20 cellular contexts compared by ENCODE assay signal in the genomic region with DNA sequence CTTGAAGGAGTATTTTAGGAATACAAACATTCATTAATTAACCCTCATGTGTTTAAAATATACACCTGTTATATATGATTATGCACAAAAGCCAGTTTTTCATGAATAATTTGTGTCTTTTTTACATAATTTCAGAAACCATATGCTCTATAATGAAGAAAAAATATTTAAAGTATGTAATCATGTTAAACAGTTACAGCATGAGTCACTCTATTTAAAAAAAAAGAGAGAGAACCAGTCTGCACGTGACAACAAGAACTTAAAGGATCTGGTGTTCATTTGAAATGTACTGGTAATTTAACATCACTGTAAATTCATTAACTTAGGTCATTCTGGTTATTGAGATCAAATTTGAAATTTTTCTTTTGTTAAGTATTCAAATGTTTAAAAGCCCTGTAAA.
DNase-seq lines count a peak whose midpoint lies in the region; ATAC-seq and TF ChIP-seq lines count a peak whose summit lies in the region.
"Had no signal": no experiment of that assay in that cellular context is flagged by ENCODE, and none has a peak within 500 bp of the region (broad histone marks: within the 10 kb centered on the region; RNA-seq: fewer than 3 reads in every experiment).

No MANE protein-coding gene starts in this region.

- peaks cover 0 to 15% (median 3%) of the 10 kb centered on the region in 12 donors for H3K4me1 ChIP-seq in heart left ventricle
- peaks cover 4% of the 10 kb centered on the region for H3K4me1 ChIP-seq in smooth muscle cell (ENCODE audit: low read depth)
- H3K4me1 ChIP-seq: upper lobe of left lung had no signal

- intact Hi-C loops in heart left ventricle (cut with DNase I): no loop called here
- intact Hi-C loops in cardiac septum (cut with DNase I): no loop called here

- peak overlapping the region; percentile 62 for H3K4me2 ChIP-seq in smooth muscle cell
- H3K4me2 ChIP-seq: KMS-11 had no signal

- H3K27me3 ChIP-seq in heart left ventricle (no peaks in the 10 kb centered on the region), smooth muscle cell (ENCODE audit: low read depth) (no peaks in the 10 kb centered on the region)
- H3K27me3 ChIP-seq: upper lobe of left lung had no signal

- H3K4me3 ChIP-seq in heart left ventricle (peak overlapping the region in 7 of 12 donors; percentile 5 to 40 (median 25)), smooth muscle cell (no peak overlapping the region)
- H3K4me3 ChIP-seq: upper lobe of left lung had no signal

- TF ChIP-seq CTCF in heart left ventricle (IDR thresholded peaks at IDR 0.05) (no peak), smooth muscle cell (IDR thresholded peaks at IDR 0.05; ENCODE audit: borderline replicate concordance, insufficient read depth, poor library complexity, severe bottlenecking) (no peak)

- H3K27ac ChIP-seq in heart left ventricle (peak overlapping the region in 3 of 12 donors; percentile 7 to 22 (median 9)), smooth muscle cell (ENCODE audit: low read depth) (no peak overlapping the region)
- H3K27ac ChIP-seq: KMS-11, upper lobe of left lung had no signal

- DNase-seq in heart left ventricle (no peak), cardiac septum (ENCODE audit: low spot score) (no peak), fibroblast of the conjunctiva (ENCODE audit: low read depth) (peak; percentile 22), smooth muscle cell (lab: John Stamatoyannopoulos, UW; ENCODE audit: unreplicated experiment) (no peak), HUDEP-2 (lab: John Stamatoyannopoulos, UW; ENCODE audit: unreplicated experiment in 76 of 76) (no peak)
- DNase-seq in activated CD4-positive, alpha-beta T cell treated with anti-CD3 and anti-CD28 coated beads for 48 hours: no peak
- DNase-seq: 8988T; activated CD4-positive, alpha-beta T cell treated with anti-CD3 and anti-CD28 coated beads, Interleukin-2, amount 50 U/mL, for 1 hour; activated naive CD8-positive, alpha-beta T cell treated with anti-CD3 and anti-CD28 coated beads for 36 hours; activated T-cell treated with anti-CD3 and anti-CD28 coated beads, Interleukin-2, amount 50 U/mL, for 24 hours; GDM1; left colon; NCI-H1694 treated with DMSO at 0.1 percent for 48 hours; posterior cingulate gyrus; SIG-M5; stimulated activated naive CD4-positive, alpha-beta T cell treated with Interleukin-2 at 50 U/mL for 16 hours; upper lobe of left lung had no signal

- H2AFZ ChIP-seq in smooth muscle cell (ENCODE audit: low read depth): no peak overlapping the region

- TF ChIP-seq POLR2A in heart left ventricle (IDR thresholded peaks at IDR 0.05) (no peak), GM18505 (IDR thresholded peaks at IDR 0.05; ENCODE audit: borderline replicate concordance, extremely low read depth, insufficient read depth, insufficient read length) (no peak)

- H3K79me2 ChIP-seq in smooth muscle cell (ENCODE audit: low read depth): no peaks in the 10 kb centered on the region

- H3K36me3 ChIP-seq in heart left ventricle: peaks cover 0 to 3% (median 0%) of the 10 kb centered on the region in 9 donors
- H3K36me3 ChIP-seq in smooth muscle cell (ENCODE audit: low read depth): no peaks in the 10 kb centered on the region
- H3K36me3 ChIP-seq: upper lobe of left lung had no signal

- H3K9me3 ChIP-seq in heart left ventricle: no peaks in the 10 kb centered on the region
- no peaks in the 10 kb centered on the region for H3K9me3 ChIP-seq in smooth muscle cell (replicated peaks; ENCODE audit: low read depth)
- H3K9me3 ChIP-seq: upper lobe of left lung had no signal

- ATAC-seq in heart left ventricle (no peak), SK-N-SH treated with all-trans-retinoic acid at 6 μM for 48 hours (peak; percentile 81), GM18505 (IDR thresholded peaks at IDR 0.05; ENCODE audit: unreplicated experiment) (no peak)
- ATAC-seq: left colon had no signal

- H3K9ac ChIP-seq in smooth muscle cell (ENCODE audit: low read depth): no peak overlapping the region
- H3K9ac ChIP-seq: KMS-11 had no signal

- H4K20me1 ChIP-seq in smooth muscle cell (ENCODE audit: low read depth): no peaks in the 10 kb centered on the region

- no peaks in the 10 kb centered on the region for H3F3A ChIP-seq in smooth muscle cell (ENCODE audit: low read depth)

- 11 to 17% (median 13%) methylated on average over 1 of the region's 1 CpG for WGBS in heart left ventricle, 4 donors
- WGBS in smooth muscle cell (ENCODE audit: low lambda C conversion rate): 4% methylated on average over 1 of the region's 1 CpG

TF ChIP-seq in SK-N-SH treated with all-trans-retinoic acid at 6 μM for 48 hours, 23 proteins besides CTCF, POLR2A, EP300 and RAD21:
- peak; percentile 55 for TF ChIP-seq ISL1 (CRISPR knock-in tag; IDR thresholded peaks at IDR 0.05)
- TF ChIP-seq SNAI2 (CRISPR knock-in tag; IDR thresholded peaks at IDR 0.05): no peak
TF ChIP-seq in SK-N-SH treated with all-trans-retinoic acid at 6 μM for 48 hours: peak in this region for 1.
